25 cellular contexts compared by ENCODE assay signal in genomic region chr11:63007920-63008319, GRCh38. TPM values are rescaled to one million over a fixed set of nuclear protein-coding genes. Genes with fewer than 3 reads are reported as not detected.
"Had no signal": no experiment of that assay in that cellular context is flagged by ENCODE, and none has a peak within 500 bp of the region (broad histone marks: within the 10 kb centered on the region; RNA-seq: fewer than 3 reads in every experiment).

No MANE protein-coding gene starts in this region.

- H3K4me2 ChIP-seq: smooth muscle cell had no signal

- H3K27ac ChIP-seq: thoracic aorta, upper lobe of left lung had no signal

- H3K4me1 ChIP-seq: upper lobe of left lung had no signal

- DNase-seq: activated B cell treated with CpG ODN at 0.5 μM for 24 hours; activated CD4-positive, alpha-beta T cell treated with anti-CD3 and anti-CD28 coated beads for 36 hours; activated CD4-positive, alpha-beta T cell treated with anti-CD3 and anti-CD28 coated beads, Interleukin-2, amount 50 U/mL, for 4 hours; activated CD8-positive, alpha-beta memory T cell treated with anti-CD3 and anti-CD28 coated beads for 24 hours; activated CD8-positive, alpha-beta memory T cell treated with anti-CD3 and anti-CD28 coated beads, Interleukin-2, amount 50 U/mL, for 4 hours; activated naive CD4-positive, alpha-beta T cell treated with anti-CD3 and anti-CD28 coated beads for 36 hours; activated naive CD8-positive, alpha-beta T cell treated with anti-CD3 and anti-CD28 coated beads, Interleukin-2, amount 10 ng/mL, durations not matched to agents 7 days and 5 days; activated T-cell treated with anti-CD3 and anti-CD28 coated beads, Interleukin-2, amount 50 U/mL, for 4 hours; central memory CD4-positive, alpha-beta T cell; dermis blood vessel endothelial cell; effector CD8-positive, alpha-beta T cell; foreskin fibroblast; hippocampal formation; stimulated activated CD4-positive, alpha-beta T cell treated with anti-CD3 and anti-CD28 coated beads, Interleukin-15, amount 100 ng/mL, for 24 hours; T-helper 1 cell; T-helper 9 cell; upper lobe of left lung had no signal

- H3K9me3 ChIP-seq: thoracic aorta, upper lobe of left lung had no signal

- H3K4me3 ChIP-seq: smooth muscle cell, thoracic aorta, upper lobe of left lung had no signal

- H3K36me3 ChIP-seq: thoracic aorta, upper lobe of left lung had no signal

- H3K27me3 ChIP-seq: upper lobe of left lung had no signal

RNA-seq across cellular contexts. Expression of gene SLC22A8, which starts 7.7 kb away (rescaled TPM):
- total RNA-seq: activated B cell treated with CpG ODN at 0.5 μM for 24 hours; activated CD4-positive, alpha-beta T cell treated with anti-CD3 and anti-CD28 coated beads for 36 hours; activated naive CD4-positive, alpha-beta T cell treated with anti-CD3 and anti-CD28 coated beads for 36 hours; activated naive CD8-positive, alpha-beta T cell treated with anti-CD3 and anti-CD28 coated beads, Interleukin-2, amount 10 ng/mL, durations not matched to agents 7 days and 5 days; activated T-cell treated with anti-CD3 and anti-CD28 coated beads, Interleukin-2, amount 50 U/mL, for 4 hours; activated T-helper 2 cell treated with anti-CD3 and anti-CD28 coated beads, Interferon-gamma antibody, Interleukin-2, Interleukin-4, amounts not matched to agents 10 μg/mL and 5 μg/mL and 100 μg/mL, durations not matched to agents 14 hours and 24 hours and 36 hours; dermis blood vessel endothelial cell; fibroblast of lung; glomerular endothelial cell; lower leg skin; natural killer cell treated with Interleukin-12 subunit alpha and Interleukin-12 subunit beta and Interleukin-15 and Interleukin-18, amount 100 ng/mL, for 72 hours; sciatic nerve; smooth muscle cell; thoracic aorta; upper lobe of left lung had no signal
- polyA plus RNA-seq: fibroblast of lung, smooth muscle cell had no signal

RNA-seq across cellular contexts. Expression of gene SLC22A6, which starts 23.2 kb away (rescaled TPM):
- total RNA-seq: activated B cell treated with CpG ODN at 0.5 μM for 24 hours; activated CD4-positive, alpha-beta T cell treated with anti-CD3 and anti-CD28 coated beads for 36 hours; activated naive CD4-positive, alpha-beta T cell treated with anti-CD3 and anti-CD28 coated beads for 36 hours; activated naive CD8-positive, alpha-beta T cell treated with anti-CD3 and anti-CD28 coated beads, Interleukin-2, amount 10 ng/mL, durations not matched to agents 7 days and 5 days; activated T-cell treated with anti-CD3 and anti-CD28 coated beads, Interleukin-2, amount 50 U/mL, for 4 hours; activated T-helper 2 cell treated with anti-CD3 and anti-CD28 coated beads, Interferon-gamma antibody, Interleukin-2, Interleukin-4, amounts not matched to agents 10 μg/mL and 5 μg/mL and 100 μg/mL, durations not matched to agents 14 hours and 24 hours and 36 hours; dermis blood vessel endothelial cell; fibroblast of lung; glomerular endothelial cell; lower leg skin; natural killer cell treated with Interleukin-12 subunit alpha and Interleukin-12 subunit beta and Interleukin-15 and Interleukin-18, amount 100 ng/mL, for 72 hours; sciatic nerve; smooth muscle cell; thoracic aorta; upper lobe of left lung had no signal
- polyA plus RNA-seq: fibroblast of lung, smooth muscle cell had no signal
